In the genomic region with DNA sequence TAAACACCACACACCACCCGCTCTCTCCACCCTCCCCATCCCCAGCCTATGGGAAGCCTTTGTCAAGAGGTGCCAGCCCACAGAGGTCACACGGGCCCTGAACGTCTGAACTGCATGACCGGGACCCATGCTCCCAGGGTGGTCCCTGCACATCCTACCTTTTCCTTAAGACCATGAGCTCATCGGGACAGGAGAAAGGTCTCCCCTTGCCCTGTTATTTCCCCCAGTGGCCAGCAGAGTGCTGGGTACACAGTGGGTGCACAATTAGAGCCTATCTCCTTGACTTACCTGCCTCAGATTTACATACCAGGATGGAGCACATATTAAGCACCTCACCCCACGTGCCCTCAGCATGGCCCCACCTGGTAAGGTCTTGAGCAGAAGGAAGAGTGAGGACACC, we compare ENCODE assay signal across 2 cellular contexts.
TF ChIP-seq lines count a peak whose summit lies in the region.

No MANE protein-coding gene starts in this region.

TF ChIP-seq in GM23338, 12 proteins besides CTCF, POLR2A, EP300 and RAD21:
- TF ChIP-seq POLR2AphosphoS5 (IDR thresholded peaks at IDR 0.05; ENCODE audit: low read depth) = no peak
- no peak for TF ChIP-seq EZH2phosphoT487 (IDR thresholded peaks at IDR 0.05; ENCODE audit: unreplicated experiment)
- TF ChIP-seq, protein P1, sequence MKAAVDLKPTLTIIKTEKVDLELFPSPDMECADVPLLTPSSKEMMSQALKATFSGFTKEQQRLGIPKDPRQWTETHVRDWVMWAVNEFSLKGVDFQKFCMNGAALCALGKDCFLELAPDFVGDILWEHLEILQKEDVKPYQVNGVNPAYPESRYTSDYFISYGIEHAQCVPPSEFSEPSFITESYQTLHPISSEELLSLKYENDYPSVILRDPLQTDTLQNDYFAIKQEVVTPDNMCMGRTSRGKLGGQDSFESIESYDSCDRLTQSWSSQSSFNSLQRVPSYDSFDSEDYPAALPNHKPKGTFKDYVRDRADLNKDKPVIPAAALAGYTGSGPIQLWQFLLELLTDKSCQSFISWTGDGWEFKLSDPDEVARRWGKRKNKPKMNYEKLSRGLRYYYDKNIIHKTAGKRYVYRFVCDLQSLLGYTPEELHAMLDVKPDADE (IDR thresholded peaks at IDR 0.05) = no peak
- no peak for TF ChIP-seq STAT1 (IDR thresholded peaks at IDR 0.05; ENCODE audit: unreplicated experiment)
- no peak for TF ChIP-seq JUNB (IDR thresholded peaks at IDR 0.05; ENCODE audit: unreplicated experiment)

TF ChIP-seq in H1, 55 proteins besides CTCF, POLR2A, EP300 and RAD21:
- TF ChIP-seq BCL11A (IDR thresholded peaks at IDR 0.05; ENCODE audit: low read depth in 2 of 2, low read length in 2 of 2) = no peak
- no peak for TF ChIP-seq YY1 (IDR thresholded peaks at IDR 0.05; ENCODE audit: low read depth, low read length)
- no peak for TF ChIP-seq BACH1 (IDR thresholded peaks at IDR 0.05; ENCODE audit: low read length)
- TF ChIP-seq CTBP2 (IDR thresholded peaks at IDR 0.05; ENCODE audit: borderline replicate concordance, insufficient read depth, insufficient read length, low read length) = no peak
- TF ChIP-seq EGR1 (IDR thresholded peaks at IDR 0.05; ENCODE audit: borderline replicate concordance, low read depth, low read length) = no peak
- no peak for TF ChIP-seq KDM5A (IDR thresholded peaks at IDR 0.05; ENCODE audit: low read length)
- TF ChIP-seq SIRT6 (IDR thresholded peaks at IDR 0.05; ENCODE audit: low read length) = no peak
